ENCODE assay signal across 1 cellular context in genomic region chr1:202159534-202160371, GRCh38.
TF ChIP-seq lines count a peak whose summit lies in the region.

No MANE protein-coding gene starts in this region.

TF ChIP-seq in GM12878, 131 proteins besides CTCF, POLR2A, EP300 and RAD21 (continued from another document and continues in another):
- peak; percentile 95 for TF ChIP-seq ZNF687 (IDR thresholded peaks at IDR 0.05)
- TF ChIP-seq PAX8 (IDR thresholded peaks at IDR 0.05): no peak
- TF ChIP-seq TBL1XR1 (IDR thresholded peaks at IDR 0.05; ENCODE audit: low read depth, low read length): no peak
- TF ChIP-seq POLR2AphosphoS5 (IDR thresholded peaks at IDR 0.05; ENCODE audit: low read length): peak; percentile 76
- TF ChIP-seq SMC3 (IDR thresholded peaks at IDR 0.05; ENCODE audit: borderline replicate concordance, low read length): no peak
- 0 out of 2 replicates have a peak, but pooled peaks have one; percentile 51 for TF ChIP-seq MAX (IDR thresholded peaks at IDR 0.05; ENCODE audit: low read depth, low read length)
- no peak for TF ChIP-seq TARDBP (IDR thresholded peaks at IDR 0.05; ENCODE audit: borderline replicate concordance)
- no peak for TF ChIP-seq SUPT20H (IDR thresholded peaks at IDR 0.05; ENCODE audit: borderline replicate concordance, control insufficient read depth, low read depth, low read length)
- no peak for TF ChIP-seq MTA2 (IDR thresholded peaks at IDR 0.05; ENCODE audit: low read depth)
- TF ChIP-seq LARP7 (IDR thresholded peaks at IDR 0.05): no peak
- TF ChIP-seq ZBTB4 (CRISPR knock-in tag; IDR thresholded peaks at IDR 0.05): no peak
- no peak for TF ChIP-seq SREBF2 (IDR thresholded peaks at IDR 0.05; ENCODE audit: low read length)
- TF ChIP-seq WRNIP1 (IDR thresholded peaks at IDR 0.05; ENCODE audit: borderline replicate concordance, low read depth, low read length): 0 out of 2 replicates have a peak, but pooled peaks have one; percentile 68
- no peak for TF ChIP-seq POLR2AphosphoS2 (IDR thresholded peaks at IDR 0.05; ENCODE audit: low read depth, low read length)
- TF ChIP-seq IRF4 (IDR thresholded peaks at IDR 0.05; ENCODE audit: low read depth, low read length): no peak
- TF ChIP-seq SKIL (IDR thresholded peaks at IDR 0.05; ENCODE audit: low read depth, poor library complexity, severe bottlenecking): no peak
- peak; percentile 89 for TF ChIP-seq PKNOX1 (IDR thresholded peaks at IDR 0.05)
- peak; percentile 5 for TF ChIP-seq IKZF1 (conservative IDR thresholded peaks at IDR 0.05)
- peak; percentile 54; the same call in 1 of the 2 replicates for TF ChIP-seq EED (IDR thresholded peaks at IDR 0.05; ENCODE audit: low read depth)
- no peak for TF ChIP-seq ZNF384 (IDR thresholded peaks at IDR 0.05; ENCODE audit: borderline replicate concordance, low read depth, low read length)
- no peak for TF ChIP-seq CEBPZ (IDR thresholded peaks at IDR 0.05; ENCODE audit: low read depth, low read length)
- no peak for TF ChIP-seq E4F1 (IDR thresholded peaks at IDR 0.05; ENCODE audit: borderline replicate concordance, partially characterized antibody)
- TF ChIP-seq ZNF24 (IDR thresholded peaks at IDR 0.05): no peak
- no peak for TF ChIP-seq PRDM15 (CRISPR knock-in tag; IDR thresholded peaks at IDR 0.05)
- no peak for TF ChIP-seq SPI1 (IDR thresholded peaks at IDR 0.05; ENCODE audit: borderline replicate concordance, insufficient read depth, low read depth, low read length)
- TF ChIP-seq NBN (IDR thresholded peaks at IDR 0.05): no peak; the same call in 1 of the 2 replicates
- TF ChIP-seq ATF3 (IDR thresholded peaks at IDR 0.05; ENCODE audit: borderline replicate concordance, extremely low read depth, low read depth, low read length): no peak
- TF ChIP-seq RB1 (IDR thresholded peaks at IDR 0.05; ENCODE audit: borderline replicate concordance): no peak
- TF ChIP-seq BCLAF1 (IDR thresholded peaks at IDR 0.05): no peak
- no peak for TF ChIP-seq RELA (IDR thresholded peaks at IDR 0.05; ENCODE audit: borderline replicate concordance, partially characterized antibody)
